In genomic region chr16:26992661-26993365, GRCh38 we compare ENCODE assay signal across 20 cellular contexts.
A peak's percentile ranks its signal among the peaks of the same experiment; 100 is the strongest.
DNase-seq lines count a peak whose midpoint lies in the region; ATAC-seq and TF ChIP-seq lines count a peak whose summit lies in the region.
"Had no signal": no experiment of that assay in that cellular context is flagged by ENCODE, and none has a peak within 500 bp of the region (broad histone marks: within the 10 kb centered on the region; RNA-seq: fewer than 3 reads in every experiment).

No MANE protein-coding gene starts in this region.

- H3K36me3 Mint-ChIP-seq in T-helper 2 cell treated with Interferon-gamma antibody and Interleukin-4, amounts not matched to agents 5 μg/mL and 100 μg/mL, for 36 hours (ENCODE audit: low read depth) = no peaks in the 10 kb centered on the region

- DNase-seq in NCI-H748 (lab: John Stamatoyannopoulos, UW; ENCODE audit: unreplicated experiment) (peak; percentile 3), NCI-H748 treated with DMSO at 0.1 percent for 48 hours (lab: John Stamatoyannopoulos, UW) (no peak), coronary artery (ENCODE audit: low spot score) (peak; percentile 46), mesendoderm (peak; percentile 46), NCI-H2029 treated with DMSO at 0.1 percent for 48 hours (lab: John Stamatoyannopoulos, UW) (no peak)
- DNase-seq in T-helper 2 cell treated with Interferon-gamma antibody and Interleukin-4, amounts not matched to agents 5 μg/mL and 100 μg/mL, for 36 hours (ENCODE audit: low spot score) = no peak
- no peak for DNase-seq in stimulated activated CD4-positive, alpha-beta T cell treated with anti-CD3 and anti-CD28 coated beads, Interleukin-2, amount 100 ng/mL, for 24 hours
- DNase-seq: BE2C; CD4-positive, alpha-beta T cell; DMS79; GOT3; KBM-7; NCI-H2107; NCI-H226; NCI-H524 treated with DMSO at 0.1 percent for 48 hours; PC-3; SJCRH30 had no signal

- H3K9ac ChIP-seq in mesendoderm (ENCODE audit: low read length) = no peak overlapping the region

- H3K4ac ChIP-seq in mesendoderm (ENCODE audit: low read depth, low read length) = no peak overlapping the region

- H3K4me1 ChIP-seq in mesendoderm (ENCODE audit: control insufficient read depth, low read depth, low read length) = no peaks in the 10 kb centered on the region
- H3K4me1 ChIP-seq: BE2C, SJCRH30 had no signal

- no peaks in the 10 kb centered on the region for H3K27me3 ChIP-seq in mesendoderm (ENCODE audit: insufficient read depth, low read length, poor library complexity)
- H3K27me3 ChIP-seq: BE2C, SJCRH30 had no signal

- H2BK5ac ChIP-seq in mesendoderm (ENCODE audit: low read length) = no peak overlapping the region

- WGBS in mesendoderm (ENCODE audit: extremely low coverage, insufficient coverage, low lambda C conversion rate) = no CpG with 5 or more reads among the region's 9 CpGs

- no peak overlapping the region for H3K4me3 Mint-ChIP-seq in T-helper 2 cell treated with Interferon-gamma antibody and Interleukin-4, amounts not matched to agents 5 μg/mL and 100 μg/mL, for 36 hours
- H3K4me3 Mint-ChIP-seq: CD4-positive, alpha-beta T cell had no signal

- no peak overlapping the region for H2BK15ac ChIP-seq in mesendoderm (replicated peaks; ENCODE audit: low read depth)

- H3K27ac Mint-ChIP-seq in T-helper 2 cell treated with Interferon-gamma antibody and Interleukin-4, amounts not matched to agents 5 μg/mL and 100 μg/mL, for 36 hours = no peak overlapping the region
- H3K27ac Mint-ChIP-seq: CD4-positive, alpha-beta T cell had no signal

- no peak overlapping the region for H3K27ac ChIP-seq in coronary artery
- no peak overlapping the region for H3K27ac ChIP-seq in mesendoderm (ENCODE audit: low read depth, low read length)
- H3K27ac ChIP-seq: 22Rv1, RWPE1, SJCRH30 had no signal

- H3K23ac ChIP-seq in mesendoderm (ENCODE audit: low read length) = no peak overlapping the region

- no peak overlapping the region for H3K4me2 ChIP-seq in mesendoderm (ENCODE audit: low read length)

- H3K27me3 Mint-ChIP-seq in T-helper 2 cell treated with Interferon-gamma antibody and Interleukin-4, amounts not matched to agents 5 μg/mL and 100 μg/mL, for 36 hours (ENCODE audit: low read depth) = no peaks in the 10 kb centered on the region

- H3K4me3 ChIP-seq in coronary artery (no peak overlapping the region), mesendoderm (ENCODE audit: low read length) (no peak overlapping the region)
- H3K4me3 ChIP-seq: SJCRH30 had no signal

- H3K79me2 ChIP-seq in mesendoderm (ENCODE audit: control insufficient read depth, insufficient read depth, low read length) = no peaks in the 10 kb centered on the region

- no peaks in the 10 kb centered on the region for H3K9me3 Mint-ChIP-seq in T-helper 2 cell treated with Interferon-gamma antibody and Interleukin-4, amounts not matched to agents 5 μg/mL and 100 μg/mL, for 36 hours

- no peak for TF ChIP-seq CTCF in coronary artery (IDR thresholded peaks at IDR 0.05)

- H3K79me1 ChIP-seq in mesendoderm (ENCODE audit: low read length) = no peaks in the 10 kb centered on the region

- H4K5ac ChIP-seq in mesendoderm (ENCODE audit: low read length) = no peak overlapping the region

- H3K56ac ChIP-seq in mesendoderm (ENCODE audit: low read length) = no peak overlapping the region

- H3K36me3 ChIP-seq in mesendoderm (ENCODE audit: control insufficient read depth, insufficient read depth, low read length) = no peaks in the 10 kb centered on the region
- H3K36me3 ChIP-seq: BE2C, SJCRH30 had no signal

- H4K8ac ChIP-seq in mesendoderm (ENCODE audit: low read depth, low read length) = no peak overlapping the region

- ATAC-seq in activated CD4-positive, CD25-positive, alpha-beta regulatory T cell treated with anti-CD3 and anti-CD28 coated beads, Interleukin-2, amount 50 U/mL, for 24 hours = no peak
- ATAC-seq: PC-3 had no signal

- no peak overlapping the region for H2BK120ac ChIP-seq in mesendoderm (ENCODE audit: low read depth, low read length)

- H2AK5ac ChIP-seq in mesendoderm (ENCODE audit: low read length) = no peak overlapping the region

- no peaks in the 10 kb centered on the region for H3K4me1 Mint-ChIP-seq in T-helper 2 cell treated with Interferon-gamma antibody and Interleukin-4, amounts not matched to agents 5 μg/mL and 100 μg/mL, for 36 hours (ENCODE audit: low read depth)

- H3K18ac ChIP-seq in mesendoderm (ENCODE audit: low read length) = no peak overlapping the region

Comparison
In these comparisons a context has a peak if more than half of its experiments do, and no peak if none do; other contexts are left out.
1. DNase-seq: peak in NCI-H748 (single experiment), coronary artery (single experiment) and mesendoderm (single experiment); none in NCI-H748 treated with DMSO at 0.1 percent for 48 hours (single experiment), T-helper 2 cell treated with Interferon-gamma antibody and Interleukin-4, amounts not matched to agents 5 μg/mL and 100 μg/mL, for 36 hours (single experiment), NCI-H2029 treated with DMSO at 0.1 percent for 48 hours (single experiment) and stimulated activated CD4-positive, alpha-beta T cell treated with anti-CD3 and anti-CD28 coated beads, Interleukin-2, amount 100 ng/mL, for 24 hours (0 of 2).